In the genomic region with DNA sequence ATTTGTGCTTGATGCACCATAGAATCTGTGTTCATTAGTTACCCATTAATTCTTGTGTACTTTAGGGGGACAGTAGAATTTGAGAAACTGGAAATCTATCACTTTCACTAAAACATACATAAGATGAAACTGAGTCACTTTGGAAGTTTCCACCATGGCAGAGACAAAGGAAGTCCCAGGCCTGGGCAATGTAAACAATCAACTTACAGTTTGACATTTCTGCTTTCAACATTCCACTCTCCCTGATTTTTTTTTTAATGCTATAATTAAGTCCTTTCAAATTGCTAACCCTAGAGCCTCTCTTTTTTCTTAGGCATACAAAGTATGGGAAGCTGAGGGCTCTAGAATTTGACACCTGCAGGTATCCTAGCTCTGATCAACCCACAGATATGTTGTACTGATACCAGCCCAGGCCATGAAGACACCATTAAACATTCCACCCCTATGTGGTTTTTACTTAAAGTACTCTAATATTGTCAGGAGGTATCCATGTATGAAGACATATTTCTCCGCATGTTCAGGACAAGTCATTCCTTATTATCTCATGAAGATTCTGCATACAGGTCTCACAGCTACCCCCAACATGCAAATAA, we compare ENCODE assay signal across 9 cellular contexts.
A peak's percentile ranks its signal among the peaks of the same experiment; 100 is the strongest.
DNase-seq lines count a peak whose midpoint lies in the region; ATAC-seq and TF ChIP-seq lines count a peak whose summit lies in the region.
"Had no signal": no experiment of that assay in that cellular context is flagged by ENCODE, and none has a peak within 500 bp of the region (broad histone marks: within the 10 kb centered on the region; RNA-seq: fewer than 3 reads in every experiment).

No MANE protein-coding gene starts in this region.

- peak overlapping the region; percentile 53 for H3K4me3 Mint-ChIP-seq in activated CD4-positive, alpha-beta T cell treated with anti-CD3 and anti-CD28 coated beads, Interleukin-2, amount 10 ng/mL, durations not matched to agents 24 days and 14 days

- no peaks in the 10 kb centered on the region for H4K20me1 ChIP-seq in PC-3 (ENCODE audit: low read length)

- H3K9ac ChIP-seq in PC-3 (ENCODE audit: low read length) = peak overlapping the region; percentile 3; the same call in 1 of the 2 replicates

- intact Hi-C loops in activated CD4-positive, alpha-beta T cell treated with anti-CD3 and anti-CD28 coated beads, Interleukin-2, amount 10 ng/mL, durations not matched to agents 24 days and 14 days (cut with micrococcal nuclease) = loop anchor here (1.0 to 5.0 kb wide), 5 partner anchors 52 to 230 kb away; no protein-coding TSS in a partner anchor
- intact Hi-C loops in PC-3 (cut with micrococcal nuclease) = no loop called here

- H3K36me3 ChIP-seq in PC-3 (ENCODE audit: low read depth, low read length) = no peaks in the 10 kb centered on the region

- no peaks in the 10 kb centered on the region for H3F3A ChIP-seq in PC-3 (ENCODE audit: low read length, unreplicated experiment)

- H3K9me3 ChIP-seq in PC-3 (ENCODE audit: low read length) = no peaks in the 10 kb centered on the region

- no peaks in the 10 kb centered on the region for H3K79me2 ChIP-seq in PC-3 (ENCODE audit: low read length)

- TF ChIP-seq CTCF in PC-3 (conservative IDR thresholded peaks at IDR 0.05; ENCODE audit: low read depth, low read length) = no peak
- no peak for TF ChIP-seq CTCF in foreskin keratinocyte (conservative IDR thresholded peaks at IDR 0.05)

- no peaks in the 10 kb centered on the region for H3K27me3 Mint-ChIP-seq in activated CD4-positive, alpha-beta T cell treated with anti-CD3 and anti-CD28 coated beads, Interleukin-2, amount 10 ng/mL, durations not matched to agents 24 days and 14 days

- BruUV-seq in PC-3 (replicated peaks; lab: Mats Ljungman, UMichigan) = no TSS peak

- no peak for DNase-seq in activated CD4-positive, alpha-beta T cell treated with anti-CD3 and anti-CD28 coated beads, Interleukin-2, amount 10 ng/mL, durations not matched to agents 24 days and 14 days
- no peak for DNase-seq in activated CD4-positive, alpha-beta T cell treated with anti-CD3 and anti-CD28 coated beads for 4 hours
- DNase-seq in PC-3 (peak; percentile 26), foreskin keratinocyte (no peak), anterior cingulate cortex (lab: John Stamatoyannopoulos, UW) (no peak)
- DNase-seq: midbrain had no signal

- peak overlapping the region; percentile 86 for H3K27ac Mint-ChIP-seq in activated CD4-positive, alpha-beta T cell treated with anti-CD3 and anti-CD28 coated beads, Interleukin-2, amount 10 ng/mL, durations not matched to agents 24 days and 14 days

- peaks cover 62% of the 10 kb centered on the region for H3K4me1 Mint-ChIP-seq in activated CD4-positive, alpha-beta T cell treated with anti-CD3 and anti-CD28 coated beads, Interleukin-2, amount 10 ng/mL, durations not matched to agents 24 days and 14 days

- H3K27me3 ChIP-seq in PC-3 (ENCODE audit: low read length) = no peaks in the 10 kb centered on the region
- no peaks in the 10 kb centered on the region for H3K27me3 ChIP-seq in foreskin keratinocyte

- CTCF ChIA-PET in PC-3 (lab: Charles Lee) = no interaction called here

- peaks cover 3% of the 10 kb centered on the region for H3K9me3 Mint-ChIP-seq in activated CD4-positive, alpha-beta T cell treated with anti-CD3 and anti-CD28 coated beads, Interleukin-2, amount 10 ng/mL, durations not matched to agents 24 days and 14 days

- peak overlapping the region; percentile 15 for H2AFZ ChIP-seq in PC-3 (ENCODE audit: low read length)

- peaks cover 21% of the 10 kb centered on the region for H3K4me1 ChIP-seq in PC-3 (ENCODE audit: insufficient read depth, low read length)
- peaks cover 19% of the 10 kb centered on the region for H3K4me1 ChIP-seq in foreskin keratinocyte

- peak overlapping the region; percentile 65 for H3K27ac ChIP-seq in PC-3 (ENCODE audit: low read length)
- H3K27ac ChIP-seq in foreskin keratinocyte = peak overlapping the region; percentile 79
- peak overlapping the region in 18 of 21 experiments; percentile 3 to 71 (median 34) for H3K27ac ChIP-seq in skin epidermis

- peak overlapping the region; percentile 75 for H3K4me2 ChIP-seq in PC-3 (ENCODE audit: low read length)

- POLR2A ChIA-PET in PC-3 (lab: Charles Lee; ENCODE audit: unreplicated experiment) = no interaction called here

- peaks cover 2% of the 10 kb centered on the region for H3K36me3 Mint-ChIP-seq in activated CD4-positive, alpha-beta T cell treated with anti-CD3 and anti-CD28 coated beads, Interleukin-2, amount 10 ng/mL, durations not matched to agents 24 days and 14 days (ENCODE audit: low read depth)

- peak overlapping the region; percentile 53; the same call in 1 of the 2 replicates for H3K4me3 ChIP-seq in PC-3 (ENCODE audit: low read length)
- H3K4me3 ChIP-seq in skin epidermis = no peak overlapping the region

- ATAC-seq in PC-3 = peak; percentile 40
- ATAC-seq in foreskin keratinocyte = no peak
- no peak for ATAC-seq in GM19452 (IDR thresholded peaks at IDR 0.05; ENCODE audit: unreplicated experiment)
- no peak for ATAC-seq in GM18520 (IDR thresholded peaks at IDR 0.05; ENCODE audit: unreplicated experiment)

- H3K9me2 ChIP-seq in PC-3 (replicated peaks; ENCODE audit: low read length) = no peaks in the 10 kb centered on the region
